In genomic region chr5:172319708-172320441, GRCh38 we compare ENCODE assay signal across 20 cellular contexts. TPM values are rescaled to one million over a fixed set of nuclear protein-coding genes. Genes with fewer than 3 reads are reported as not detected.
DNase-seq lines count a peak whose midpoint lies in the region; ATAC-seq and TF ChIP-seq lines count a peak whose summit lies in the region.
"Had no signal": no experiment of that assay in that cellular context is flagged by ENCODE, and none has a peak within 500 bp of the region (broad histone marks: within the 10 kb centered on the region; RNA-seq: fewer than 3 reads in every experiment).

No MANE protein-coding gene starts in this region.

- H3K36me3 Mint-ChIP-seq in endodermal cell (ENCODE audit: low read depth): no peaks in the 10 kb centered on the region
- H3K36me3 Mint-ChIP-seq: IgD-negative memory B cell; naive B cell; stimulated activated effector memory CD8-positive, alpha-beta T cell treated with anti-CD3 and anti-CD28 coated beads, Interleukin-12 subunit alpha, Interleukin-12 subunit beta, amount 100 ng/mL, for 72 hours had no signal

- H3K4me1 ChIP-seq in BLaER1 treated with 17β-estradiol and CSF1 and Interleukin-3, amounts not matched to agents 10 nM and 100 nM: peaks cover 30 to 55% (median 48%) of the 10 kb centered on the region in 10 experiments
- H3K4me1 ChIP-seq in endodermal cell (ENCODE audit: control insufficient read depth, insufficient read depth, low read length) (peaks cover 4% of the 10 kb centered on the region), neuronal stem cell (ENCODE audit: control insufficient read depth in 2 of 2, insufficient read depth in 1 of 2, low read depth in 1 of 2, low read length in 2 of 2) (peaks cover 0 to 3% of the 10 kb centered on the region in 2 donors)

- H3K27ac ChIP-seq in BLaER1 treated with 17β-estradiol and CSF1 and Interleukin-3, amounts not matched to agents 10 nM and 100 nM: peak overlapping the region in 2 of 11 experiments; percentile 17 to 42; a peak in 4 of 22 replicates
- H3K27ac ChIP-seq in endodermal cell (ENCODE audit: low read depth, low read length): no peak overlapping the region
- no peak overlapping the region for H3K27ac ChIP-seq in neuronal stem cell (replicated peaks; ENCODE audit: low read length)

- H3K4me1 Mint-ChIP-seq in endodermal cell: peaks cover 12% of the 10 kb centered on the region
- H3K4me1 Mint-ChIP-seq in stimulated activated naive CD8-positive, alpha-beta T cell treated with anti-CD3 and anti-CD28 coated beads, Interleukin-15, amount 100 ng/mL, for 72 hours: no peaks in the 10 kb centered on the region
- H3K4me1 Mint-ChIP-seq: activated CD4-positive, alpha-beta T cell treated with anti-CD3 and anti-CD28 coated beads for 36 hours; stimulated activated effector memory CD8-positive, alpha-beta T cell treated with anti-CD3 and anti-CD28 coated beads, Interleukin-12 subunit alpha, Interleukin-12 subunit beta, amount 100 ng/mL, for 72 hours had no signal

- DNase-seq in endodermal cell: peak; percentile 12
- no peak for DNase-seq in neuronal stem cell (ENCODE audit: low spot score)
- DNase-seq in DMS79 (lab: John Stamatoyannopoulos, UW): no peak
- DNase-seq in stimulated activated naive CD4-positive, alpha-beta T cell (lab: John Stamatoyannopoulos, UW): no peak
- DNase-seq in stimulated activated naive CD8-positive, alpha-beta T cell treated with anti-CD3 and anti-CD28 coated beads, Interleukin-15, amount 100 ng/mL, for 72 hours: no peak
- DNase-seq: activated CD4-positive, alpha-beta T cell treated with anti-CD3 and anti-CD28 coated beads for 36 hours; activated CD8-positive, alpha-beta memory T cell treated with anti-CD3 and anti-CD28 coated beads, Interleukin-2, amount 50 U/mL, for 4 hours; activated effector memory CD4-positive, alpha-beta T cell treated with anti-CD3 and anti-CD28 coated beads, Interleukin-2, amount 50 U/mL, for 16 hours; anterior cingulate cortex; CD4-positive, alpha-beta T cell; GOT3; naive B cell; NCI-H1105; NCI-H526 treated with DMSO at 0.1 percent for 48 hours; PC-3 had no signal

- H3K18ac ChIP-seq in neuronal stem cell (ENCODE audit: low read length): no peak overlapping the region

- no peak overlapping the region for H3K23ac ChIP-seq in neuronal stem cell (ENCODE audit: low read depth, low read length, poor library complexity)

- no peak overlapping the region; a peak in 1 of 22 replicates for H3K9ac ChIP-seq in BLaER1 treated with 17β-estradiol and CSF1 and Interleukin-3, amounts not matched to agents 10 nM and 100 nM
- H3K9ac ChIP-seq in endodermal cell (ENCODE audit: extremely low read depth, low read length, poor library complexity, severe bottlenecking): no peak overlapping the region
- H3K9ac ChIP-seq in neuronal stem cell (ENCODE audit: low read depth, low read length, poor library complexity): no peak overlapping the region

- H3K9me3 ChIP-seq in BLaER1 treated with 17β-estradiol and CSF1 and Interleukin-3, amounts not matched to agents 10 nM and 100 nM (replicated peaks in 1 of 11): no peaks in the 10 kb centered on the region
- H3K9me3 ChIP-seq in endodermal cell (ENCODE audit: control insufficient read depth, low read length) (no peaks in the 10 kb centered on the region), neuronal stem cell (replicated peaks in 1 of 2; ENCODE audit: control insufficient read depth in 2 of 2, insufficient read depth in 1 of 2, low read depth in 1 of 2, low read length in 2 of 2) (no peaks in the 10 kb centered on the region)

- H2BK5ac ChIP-seq in neuronal stem cell (ENCODE audit: low read length): no peak overlapping the region

- H4K20me1 ChIP-seq in BLaER1 treated with 17β-estradiol and CSF1 and Interleukin-3, amounts not matched to agents 10 nM and 100 nM: 0 out of 22 replicates have a peak, but pooled peaks cover 0 to 3% (median 0%) of the 10 kb centered on the region in 11 experiments

- no peak overlapping the region for H2BK120ac ChIP-seq in neuronal stem cell (ENCODE audit: low read depth, low read length)

- H3K14ac ChIP-seq in neuronal stem cell (ENCODE audit: low read length): no peak overlapping the region

- peak; percentile 34 for ATAC-seq in HG03342 (IDR thresholded peaks at IDR 0.05; ENCODE audit: unreplicated experiment)
- ATAC-seq in stimulated activated naive CD8-positive, alpha-beta T cell treated with anti-CD3 and anti-CD28 coated beads, Interleukin-15, amount 100 ng/mL, for 72 hours: no peak
- no peak for ATAC-seq in GM18505 (IDR thresholded peaks at IDR 0.05; ENCODE audit: unreplicated experiment)
- ATAC-seq: activated CD4-positive, alpha-beta T cell treated with anti-CD3 and anti-CD28 coated beads for 36 hours; PC-3; stimulated activated effector memory CD8-positive, alpha-beta T cell treated with anti-CD3 and anti-CD28 coated beads, Interleukin-12 subunit alpha, Interleukin-12 subunit beta, amount 100 ng/mL, for 72 hours had no signal

- no peak overlapping the region for H3K27ac Mint-ChIP-seq in endodermal cell
- no peak overlapping the region for H3K27ac Mint-ChIP-seq in stimulated activated naive CD8-positive, alpha-beta T cell treated with anti-CD3 and anti-CD28 coated beads, Interleukin-15, amount 100 ng/mL, for 72 hours
- H3K27ac Mint-ChIP-seq: activated CD4-positive, alpha-beta T cell treated with anti-CD3 and anti-CD28 coated beads for 36 hours; CD4-positive, alpha-beta T cell; IgD-negative memory B cell; stimulated activated effector memory CD8-positive, alpha-beta T cell treated with anti-CD3 and anti-CD28 coated beads, Interleukin-12 subunit alpha, Interleukin-12 subunit beta, amount 100 ng/mL, for 72 hours had no signal

- H3K4me3 Mint-ChIP-seq in endodermal cell: no peak overlapping the region
- H3K4me3 Mint-ChIP-seq in stimulated activated naive CD8-positive, alpha-beta T cell treated with anti-CD3 and anti-CD28 coated beads, Interleukin-15, amount 100 ng/mL, for 72 hours: no peak overlapping the region
- H3K4me3 Mint-ChIP-seq: activated CD4-positive, alpha-beta T cell treated with anti-CD3 and anti-CD28 coated beads for 36 hours; CD4-positive, alpha-beta T cell; stimulated activated effector memory CD8-positive, alpha-beta T cell treated with anti-CD3 and anti-CD28 coated beads, Interleukin-12 subunit alpha, Interleukin-12 subunit beta, amount 100 ng/mL, for 72 hours had no signal

- no peaks in the 10 kb centered on the region for H3K9me3 Mint-ChIP-seq in endodermal cell
- H3K9me3 Mint-ChIP-seq in stimulated activated naive CD8-positive, alpha-beta T cell treated with anti-CD3 and anti-CD28 coated beads, Interleukin-15, amount 100 ng/mL, for 72 hours: no peaks in the 10 kb centered on the region
- H3K9me3 Mint-ChIP-seq: CD4-positive, alpha-beta T cell; IgD-negative memory B cell; naive B cell; stimulated activated effector memory CD8-positive, alpha-beta T cell treated with anti-CD3 and anti-CD28 coated beads, Interleukin-12 subunit alpha, Interleukin-12 subunit beta, amount 100 ng/mL, for 72 hours had no signal

- no peak overlapping the region for H3K4me3 ChIP-seq in BLaER1 treated with 17β-estradiol and CSF1 and Interleukin-3, amounts not matched to agents 10 nM and 100 nM
- H3K4me3 ChIP-seq in endodermal cell (ENCODE audit: low read length): no peak overlapping the region
- no peak overlapping the region for H3K4me3 ChIP-seq in neuronal stem cell (ENCODE audit: low read length in 2 of 2)

- H3K4me2 ChIP-seq in BLaER1 treated with 17β-estradiol and CSF1 and Interleukin-3, amounts not matched to agents 10 nM and 100 nM: peak overlapping the region; percentile 21 to 82 (median 68)
- no peak overlapping the region for H3K4me2 ChIP-seq in neuronal stem cell (ENCODE audit: insufficient read depth, low read length, poor library complexity, severe bottlenecking)

- no peak overlapping the region for H2BK15ac ChIP-seq in neuronal stem cell (ENCODE audit: low read length)

- H3K4ac ChIP-seq in neuronal stem cell (ENCODE audit: low read length): no peak overlapping the region

- peak overlapping the region; percentile 29 for H2AFZ ChIP-seq in neuronal stem cell (ENCODE audit: low read length)

- TF ChIP-seq POLR2A in GM18505 (IDR thresholded peaks at IDR 0.05; ENCODE audit: borderline replicate concordance, extremely low read depth, insufficient read depth, insufficient read length): no peak

- peaks cover 2% of the 10 kb centered on the region for H3K79me1 ChIP-seq in neuronal stem cell (ENCODE audit: low read depth, low read length)

- H3K27me3 ChIP-seq in BLaER1 treated with 17β-estradiol and CSF1 and Interleukin-3, amounts not matched to agents 10 nM and 100 nM: no peaks in the 10 kb centered on the region
- peaks cover 22% of the 10 kb centered on the region for H3K27me3 ChIP-seq in endodermal cell (ENCODE audit: control insufficient read depth, insufficient read depth, low read length, poor library complexity, severe bottlenecking)
- no peaks in the 10 kb centered on the region for H3K27me3 ChIP-seq in neuronal stem cell (ENCODE audit: control insufficient read depth in 3 of 3, insufficient read depth in 3 of 3, low read depth in 1 of 3, low read length in 3 of 3)

- H3K36me3 ChIP-seq in BLaER1 treated with 17β-estradiol and CSF1 and Interleukin-3, amounts not matched to agents 10 nM and 100 nM: no peaks in the 10 kb centered on the region
- H3K36me3 ChIP-seq in endodermal cell (ENCODE audit: control insufficient read depth, insufficient read depth, low read length) (no peaks in the 10 kb centered on the region), neuronal stem cell (replicated peaks in 1 of 2; ENCODE audit: control insufficient read depth in 2 of 2, insufficient read depth in 2 of 2, low read length in 2 of 2) (no peaks in the 10 kb centered on the region)

- TF ChIP-seq CTCF in endodermal cell (conservative IDR thresholded peaks at IDR 0.05): no peak

- peaks cover 47% of the 10 kb centered on the region for H3K27me3 Mint-ChIP-seq in endodermal cell (ENCODE audit: insufficient read depth)
- no peaks in the 10 kb centered on the region for H3K27me3 Mint-ChIP-seq in stimulated activated naive CD8-positive, alpha-beta T cell treated with anti-CD3 and anti-CD28 coated beads, Interleukin-15, amount 100 ng/mL, for 72 hours
- H3K27me3 Mint-ChIP-seq: activated CD4-positive, alpha-beta T cell treated with anti-CD3 and anti-CD28 coated beads for 36 hours; CD4-positive, alpha-beta T cell; naive B cell had no signal

- no peak overlapping the region for H2BK12ac ChIP-seq in neuronal stem cell (ENCODE audit: low read length)

- no peak overlapping the region for H2AK5ac ChIP-seq in neuronal stem cell (ENCODE audit: low read depth, low read length)

- H4K8ac ChIP-seq in neuronal stem cell (ENCODE audit: low read depth, low read length): no peak overlapping the region

- no peak overlapping the region for H4K91ac ChIP-seq in neuronal stem cell (ENCODE audit: low read depth, low read length, poor library complexity)

- 87 to 90% methylated on average over 3 to 4 of the region's 4 CpGs for WGBS in endodermal cell (ENCODE audit: insufficient coverage in 1 of 2, insufficient read length in 1 of 2), 2 experiments
- no CpG with 5 or more reads among the region's 4 CpGs for WGBS in neuronal stem cell (ENCODE audit: extremely low coverage in 2 of 2, insufficient read length in 2 of 2, insufficient replicate concordance in 1 of 2), 2 donors

RNA-seq across cellular contexts. Expression of gene UBTD2, which starts 36.3 kb away (rescaled TPM):
- total RNA-seq in endodermal cell: 10 to 100 TPM; 30.4 to 30.5 TPM
- 59.9 TPM for polyA plus RNA-seq in endodermal cell (2013, experiment 1 of 2)
- polyA plus RNA-seq in endodermal cell (2013, experiment 2 of 2): 57.9 TPM
- 52.4 TPM for polyA plus RNA-seq in neuronal stem cell (2013, experiment 1 of 2)
- 53.9 TPM for polyA plus RNA-seq in neuronal stem cell (2013, experiment 2 of 2)
